In the genomic region with DNA sequence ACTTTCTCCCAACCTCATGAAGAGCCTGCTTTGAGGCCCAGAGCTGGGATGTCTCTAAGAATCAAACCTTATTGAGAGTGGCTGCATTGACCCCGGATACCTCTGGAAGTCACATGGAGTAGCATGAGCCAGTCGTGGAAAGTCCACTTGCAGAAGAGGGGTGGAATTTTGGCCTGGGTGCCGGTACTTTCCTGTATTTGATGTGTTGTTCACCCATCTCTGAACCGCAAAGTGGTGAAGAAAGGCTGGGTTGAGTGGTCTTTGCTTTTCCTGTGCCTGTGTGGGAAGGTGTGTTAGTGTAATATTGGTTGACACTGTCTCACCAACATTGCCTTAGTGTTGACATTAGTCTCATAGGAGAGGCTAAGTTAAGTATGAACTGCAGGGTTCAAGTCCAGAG, we compare ENCODE assay signal across 9 cellular contexts. TPM values are rescaled to one million over a fixed set of nuclear protein-coding genes. Genes with fewer than 3 reads are reported as not detected.
DNase-seq lines count a peak whose midpoint lies in the region; ATAC-seq and TF ChIP-seq lines count a peak whose summit lies in the region.
"Had no signal": no experiment of that assay in that cellular context is flagged by ENCODE, and none has a peak within 500 bp of the region (broad histone marks: within the 10 kb centered on the region; RNA-seq: fewer than 3 reads in every experiment).

No MANE protein-coding gene starts in this region.

- H3K27me3 ChIP-seq in Peyer's patch, result no peaks in the 10 kb centered on the region
- no peaks in the 10 kb centered on the region for H3K27me3 ChIP-seq in thyroid gland

- 63 to 67% methylated on average over 4 of the region's 4 CpGs for WGBS in thyroid gland, 2 donors

- TF ChIP-seq POLR2A in Peyer's patch (IDR thresholded peaks at IDR 0.05) (no peak), thyroid gland (IDR thresholded peaks at IDR 0.05) (no peak)

- H3K36me3 Mint-ChIP-seq in activated naive CD8-positive, alpha-beta T cell treated with anti-CD3 and anti-CD28 coated beads for 36 hours, result peaks cover 61% of the 10 kb centered on the region
- H3K36me3 Mint-ChIP-seq in progenitor cell of endocrine pancreas (ENCODE audit: insufficient read depth), result peaks cover 2% of the 10 kb centered on the region

- peaks cover 71% of the 10 kb centered on the region for H3K4me1 Mint-ChIP-seq in activated naive CD8-positive, alpha-beta T cell treated with anti-CD3 and anti-CD28 coated beads for 36 hours
- H3K4me1 Mint-ChIP-seq in progenitor cell of endocrine pancreas (ENCODE audit: low read depth), result peaks cover 39% of the 10 kb centered on the region

- peak overlapping the region; percentile 96 for H3K4me3 Mint-ChIP-seq in activated naive CD8-positive, alpha-beta T cell treated with anti-CD3 and anti-CD28 coated beads for 36 hours
- H3K4me3 Mint-ChIP-seq in progenitor cell of endocrine pancreas (ENCODE audit: low read depth), result no peak overlapping the region

- H3K4me1 ChIP-seq in Peyer's patch (peaks cover 0 to 69% (median 13%) of the 10 kb centered on the region in 4 donors), thyroid gland (peaks cover 18 to 31% of the 10 kb centered on the region in 2 donors)

- H3K9me3 ChIP-seq in Peyer's patch, result no peaks in the 10 kb centered on the region
- H3K9me3 ChIP-seq in thyroid gland, result no peaks in the 10 kb centered on the region

- H3K27ac ChIP-seq in Peyer's patch (peak overlapping the region in 3 of 4 donors; percentile 24 to 44 (median 26)), thyroid gland (no peak overlapping the region)

- H3K27me3 Mint-ChIP-seq in activated naive CD8-positive, alpha-beta T cell treated with anti-CD3 and anti-CD28 coated beads for 36 hours, result no peaks in the 10 kb centered on the region
- no peaks in the 10 kb centered on the region for H3K27me3 Mint-ChIP-seq in progenitor cell of endocrine pancreas

- peak; percentile 6 for ATAC-seq in GM18511 (IDR thresholded peaks at IDR 0.05; ENCODE audit: unreplicated experiment)

- peak overlapping the region; percentile 94 for H3K27ac Mint-ChIP-seq in activated naive CD8-positive, alpha-beta T cell treated with anti-CD3 and anti-CD28 coated beads for 36 hours
- no peak overlapping the region for H3K27ac Mint-ChIP-seq in progenitor cell of endocrine pancreas

- no peaks in the 10 kb centered on the region for H3K9me3 Mint-ChIP-seq in activated naive CD8-positive, alpha-beta T cell treated with anti-CD3 and anti-CD28 coated beads for 36 hours
- no peaks in the 10 kb centered on the region for H3K9me3 Mint-ChIP-seq in progenitor cell of endocrine pancreas (ENCODE audit: low read depth)

- TF ChIP-seq CTCF in Peyer's patch (IDR thresholded peaks at IDR 0.05) (no peak), progenitor cell of endocrine pancreas (IDR thresholded peaks at IDR 0.05; ENCODE audit: unreplicated experiment) (no peak), thyroid gland (IDR thresholded peaks at IDR 0.05) (no peak)

- no peak for DNase-seq in Peyer's patch
- peak; percentile 59 for DNase-seq in activated naive CD8-positive, alpha-beta T cell treated with anti-CD3 and anti-CD28 coated beads for 36 hours
- peak; percentile 43 for DNase-seq in stimulated activated CD8-positive, alpha-beta memory T cell treated with anti-CD3 and anti-CD28 coated beads, Interleukin-4, amount 100 ng/mL, for 24 hours (ENCODE audit: low read depth)
- DNase-seq in AG20443 (ENCODE audit: low spot score), result no peak
- no peak for DNase-seq in progenitor cell of endocrine pancreas (ENCODE audit: low spot score, unreplicated experiment)
- no peak for DNase-seq in thyroid gland
- DNase-seq: hippocampal formation, NCI-H187 treated with DMSO at 0.1 percent for 48 hours had no signal

- intact Hi-C loops in thyroid gland (cut with DNase I), result no loop called here

- H3K4me3 ChIP-seq in Peyer's patch (peak overlapping the region in 1 of 4 donors; percentile 9), thyroid gland (replicated peaks in 1 of 3) (no peak overlapping the region)

- H3K36me3 ChIP-seq in Peyer's patch (no peaks in the 10 kb centered on the region), thyroid gland (no peaks in the 10 kb centered on the region)

RNA-seq across cellular contexts. Expression of gene OTULIN, which starts 3.7 kb away (rescaled TPM):
- 10 to 100 TPM; 33.0 to 42.2 (median 37.8) TPM for total RNA-seq in Peyer's patch
- 10 to 100 TPM; 68.9 TPM for total RNA-seq in activated naive CD8-positive, alpha-beta T cell treated with anti-CD3 and anti-CD28 coated beads for 36 hours
- 30.0 and 36.4 TPM in 2 replicates for total RNA-seq in progenitor cell of endocrine pancreas
- total RNA-seq in thyroid gland, result 10 to 100 TPM; 18.0 to 42.7 (median 30.7) TPM

Comparison
In these comparisons a context has a peak if more than half of its experiments do, and no peak if none do; other contexts are left out.
1. DNase-seq: peak in activated naive CD8-positive, alpha-beta T cell treated with anti-CD3 and anti-CD28 coated beads for 36 hours (single experiment) and stimulated activated CD8-positive, alpha-beta memory T cell treated with anti-CD3 and anti-CD28 coated beads, Interleukin-4, amount 100 ng/mL, for 24 hours (single experiment); none in Peyer's patch (0 of 3), AG20443 (single experiment), progenitor cell of endocrine pancreas (single experiment) and thyroid gland (0 of 2).
2. H3K27ac ChIP-seq: peak in Peyer's patch (3 of 4); none in thyroid gland (0 of 3).